In genomic region chr6:119739776-119740175, GRCh38 we compare ENCODE assay signal across 22 cellular contexts.
"Had no signal": no experiment of that assay in that cellular context is flagged by ENCODE, and none has a peak within 500 bp of the region (broad histone marks: within the 10 kb centered on the region; RNA-seq: fewer than 3 reads in every experiment).

No MANE protein-coding gene starts in this region.

- H3K9me3 ChIP-seq: body of pancreas, left ventricle myocardium inferior, ovary, prostate gland, thyroid gland had no signal

- H3K27ac Mint-ChIP-seq: activated CD8-positive, alpha-beta T cell treated with anti-CD3 and anti-CD28 coated beads, Interleukin-2, amount 10 ng/mL, durations not matched to agents 7 days and 5 days; activated naive CD8-positive, alpha-beta T cell treated with anti-CD3 and anti-CD28 coated beads, Interleukin-2, amount 50 U/mL, for 24 hours; activated T-helper 1 cell treated with anti-CD3 and anti-CD28 coated beads, Interleukin-12 subunit alpha, Interleukin-12 subunit beta, Interleukin-2, Interleukin-4 antibody, amounts not matched to agents 30 ng/mL and 10 ng/mL and 1 ng/mL, durations not matched to agents 14 hours and 24 hours and 36 hours; dendritic cell treated with granulocyte-macrophage colony-stimulating factor and Interleukin-4, amounts not matched to agents 40 ng/mL and 50 ng/mL, for 4 days; mesothelial cell of epicardium; natural killer cell treated with Interleukin-12 subunit alpha and Interleukin-12 subunit beta and Interleukin-15 and Interleukin-18, amount 100 ng/mL, for 72 hours had no signal

- DNase-seq: activated CD4-positive, alpha-beta T cell treated with anti-CD3 and anti-CD28 coated beads for 1 hour; activated CD4-positive, alpha-beta T cell treated with anti-CD3 and anti-CD28 coated beads, Interleukin-2, amount 50 U/mL, for 1 hour; activated CD8-positive, alpha-beta T cell treated with anti-CD3 and anti-CD28 coated beads, Interleukin-2, amount 10 ng/mL, durations not matched to agents 7 days and 5 days; activated gamma-delta T cell; activated naive CD4-positive, alpha-beta T cell treated with anti-CD3 and anti-CD28 coated beads, Interleukin-2, amount 50 U/mL, for 16 hours; activated naive CD8-positive, alpha-beta T cell treated with anti-CD3 and anti-CD28 coated beads, Interleukin-2, amount 50 U/mL, for 24 hours; body of pancreas; effector CD4-positive, alpha-beta T cell; foreskin melanocyte; hypothalamus; left ventricle myocardium inferior; ovary; stimulated activated CD4-positive, alpha-beta T cell treated with anti-CD3 and anti-CD28 coated beads, Interleukin-4, amount 100 ng/mL, for 4 hours; stimulated activated naive CD8-positive, alpha-beta T cell treated with anti-CD3 and anti-CD28 coated beads, Interleukin-15, Interleukin-2, amounts not matched to agents 100 U/mL and 50 U/mL, for 24 hours; T-helper 9 cell; thyroid gland had no signal

- H3K4me1 Mint-ChIP-seq: activated naive CD8-positive, alpha-beta T cell treated with anti-CD3 and anti-CD28 coated beads, Interleukin-2, amount 50 U/mL, for 24 hours had no signal

- H3K4me1 ChIP-seq: left ventricle myocardium inferior, prostate gland, thyroid gland had no signal

- H3K27me3 ChIP-seq: body of pancreas, cardiac muscle cell, ovary, thyroid gland had no signal

- H3K9me3 Mint-ChIP-seq: activated naive CD8-positive, alpha-beta T cell treated with anti-CD3 and anti-CD28 coated beads, Interleukin-2, amount 50 U/mL, for 24 hours; activated T-helper 1 cell treated with anti-CD3 and anti-CD28 coated beads, Interleukin-12 subunit alpha, Interleukin-12 subunit beta, Interleukin-2, Interleukin-4 antibody, amounts not matched to agents 30 ng/mL and 10 ng/mL and 1 ng/mL, durations not matched to agents 14 hours and 24 hours and 36 hours; dendritic cell treated with granulocyte-macrophage colony-stimulating factor and Interleukin-4, amounts not matched to agents 40 ng/mL and 50 ng/mL, for 4 days; mesothelial cell of epicardium; natural killer cell treated with Interleukin-12 subunit alpha and Interleukin-12 subunit beta and Interleukin-15 and Interleukin-18, amount 100 ng/mL, for 72 hours had no signal

- H3K36me3 Mint-ChIP-seq: mesothelial cell of epicardium; natural killer cell treated with Interleukin-12 subunit alpha and Interleukin-12 subunit beta and Interleukin-15 and Interleukin-18, amount 100 ng/mL, for 72 hours had no signal

- ATAC-seq: activated CD8-positive, alpha-beta T cell treated with anti-CD3 and anti-CD28 coated beads, Interleukin-2, amount 10 ng/mL, durations not matched to agents 7 days and 5 days; activated naive CD8-positive, alpha-beta T cell treated with anti-CD3 and anti-CD28 coated beads, Interleukin-2, amount 50 U/mL, for 24 hours; body of pancreas; natural killer cell treated with Interleukin-12 subunit alpha and Interleukin-12 subunit beta and Interleukin-15 and Interleukin-18, amount 100 ng/mL, for 72 hours; stimulated activated naive CD8-positive, alpha-beta T cell treated with anti-CD3 and anti-CD28 coated beads, Interleukin-15, Interleukin-2, amounts not matched to agents 100 U/mL and 50 U/mL, for 24 hours had no signal

- H3K4me3 ChIP-seq: body of pancreas, cardiac muscle cell, left ventricle myocardium inferior, ovary, prostate gland, thyroid gland had no signal

- H3K27ac ChIP-seq: body of pancreas, cardiac muscle cell, left ventricle myocardium inferior, ovary, prostate gland, thyroid gland had no signal

- H3K36me3 ChIP-seq: cardiac muscle cell, left ventricle myocardium inferior, ovary, prostate gland, thyroid gland had no signal

- H3K27me3 Mint-ChIP-seq: dendritic cell treated with granulocyte-macrophage colony-stimulating factor and Interleukin-4, amounts not matched to agents 40 ng/mL and 50 ng/mL, for 4 days had no signal

- H3K4me3 Mint-ChIP-seq: activated CD8-positive, alpha-beta T cell treated with anti-CD3 and anti-CD28 coated beads, Interleukin-2, amount 10 ng/mL, durations not matched to agents 7 days and 5 days; activated naive CD8-positive, alpha-beta T cell treated with anti-CD3 and anti-CD28 coated beads, Interleukin-2, amount 50 U/mL, for 24 hours; activated T-helper 1 cell treated with anti-CD3 and anti-CD28 coated beads, Interleukin-12 subunit alpha, Interleukin-12 subunit beta, Interleukin-2, Interleukin-4 antibody, amounts not matched to agents 30 ng/mL and 10 ng/mL and 1 ng/mL, durations not matched to agents 14 hours and 24 hours and 36 hours; dendritic cell treated with granulocyte-macrophage colony-stimulating factor and Interleukin-4, amounts not matched to agents 40 ng/mL and 50 ng/mL, for 4 days; mesothelial cell of epicardium; natural killer cell treated with Interleukin-12 subunit alpha and Interleukin-12 subunit beta and Interleukin-15 and Interleukin-18, amount 100 ng/mL, for 72 hours had no signal
